Comparison of ENCODE assay signal across 8 cellular contexts in the genomic region with DNA sequence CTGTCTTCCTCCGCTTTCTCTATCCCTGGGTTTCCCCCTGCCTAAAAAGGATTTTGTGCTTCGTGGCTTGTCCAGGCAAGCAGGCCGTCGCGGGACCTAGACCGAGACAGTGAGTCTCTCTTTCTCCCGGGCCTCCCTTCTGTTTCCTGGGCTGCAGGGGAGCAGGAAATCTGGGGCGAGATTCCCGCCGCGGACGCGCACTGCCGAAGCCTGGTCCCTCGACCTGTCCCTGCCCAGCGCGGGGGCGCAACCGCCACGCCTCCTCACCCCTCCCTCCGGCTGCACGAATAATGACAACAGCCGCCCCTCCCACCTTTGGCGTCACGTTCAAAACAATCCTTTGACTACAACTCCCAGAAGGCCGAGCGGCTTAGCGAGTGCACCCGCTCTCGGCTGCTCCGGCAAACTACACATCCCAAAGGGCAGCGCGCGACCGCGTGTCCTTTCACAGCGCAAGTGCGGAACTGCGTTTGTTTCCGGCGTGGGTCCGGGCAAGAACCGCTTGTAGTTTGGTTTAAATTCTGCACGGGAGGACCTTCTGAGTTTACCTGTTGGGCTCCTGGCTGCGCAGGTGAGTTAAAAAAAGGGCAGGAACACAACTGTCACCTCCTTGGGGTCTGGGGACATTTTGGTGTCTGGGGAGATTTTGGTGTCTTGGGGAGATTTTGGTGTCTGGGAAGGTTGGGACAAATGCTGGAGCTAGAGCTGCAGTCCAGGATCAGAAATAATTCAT. TPM values are rescaled to one million over a fixed set of nuclear protein-coding genes. Genes with fewer than 3 reads are reported as not detected.
A peak's percentile ranks its signal among the peaks of the same experiment; 100 is the strongest.
DNase-seq lines count a peak whose midpoint lies in the region; ATAC-seq and TF ChIP-seq lines count a peak whose summit lies in the region.

A gene (plus strand): TSS at position 473 of the 733 bp plus-strand sequence. CDS start 1,715 bp downstream, outside the sequence.

- H2AFZ ChIP-seq in parathyroid adenoma, result peak within 1 kb of the TSS; percentile 88

- ATAC-seq in HG02759 (IDR thresholded peaks at IDR 0.05; ENCODE audit: unreplicated experiment) (peak; percentile 99), Right ventricle myocardium superior (ENCODE audit: poor library complexity) (peak; percentile 98)

- WGBS in transverse colon (ENCODE audit: low coverage in 1 of 2), 2 donors, result 1% methylated on average over 45 of the region's 45 CpGs; no CpG with 5 or more reads in 1 of the 2 donors

- peak within 1 kb of the TSS; percentile 74 for H3K27ac ChIP-seq in parathyroid adenoma
- peak within 1 kb of the TSS; percentile 82 to 93 (median 90) for H3K27ac ChIP-seq in transverse colon

- no peak within 1 kb of the TSS for H3K9ac ChIP-seq in parathyroid adenoma

- intact Hi-C loops in Right ventricle myocardium superior (cut with DNase I), result no loop called here
- intact Hi-C loops in transverse colon (cut with DNase I; ENCODE audit: low total_unique reads), result no loop called here

- DNase-seq in GM12864 (ENCODE audit: low read depth) (peak; percentile 97), NCI-H1417 (lab: John Stamatoyannopoulos, UW) (peak; percentile 98 to 100 (median 99)), SW 1271 (lab: John Stamatoyannopoulos, UW) (peak; percentile 94 to 98), Right ventricle myocardium superior (peak; percentile 100), transverse colon (peak; percentile 100)
- peak; percentile 99 for DNase-seq in activated naive CD8-positive, alpha-beta T cell treated with anti-CD3 and anti-CD28 coated beads, Interleukin-2, amount 50 U/mL, for 16 hours (ENCODE audit: low read depth, low spot score)

- H3K79me2 ChIP-seq in parathyroid adenoma, result peaks cover 2% of the 10 kb centered on the region

- H3K4me2 ChIP-seq in parathyroid adenoma (ENCODE audit: low read length), result peak within 1 kb of the TSS; percentile 86

- H3K4me1 ChIP-seq in parathyroid adenoma (no peaks in the 10 kb centered on the region), transverse colon (peaks cover 8 to 20% (median 16%) of the 10 kb centered on the region in 4 donors)

- H3K36me3 ChIP-seq in parathyroid adenoma (ENCODE audit: control insufficient read depth, insufficient read depth, low read length), result no peaks in the 10 kb centered on the region
- peaks cover 0 to 26% (median 6%) of the 10 kb centered on the region in 4 donors for H3K36me3 ChIP-seq in transverse colon

- TF ChIP-seq POLR2A in transverse colon (IDR thresholded peaks at IDR 0.05), result peak; percentile 76

- H3K9me3 ChIP-seq in parathyroid adenoma (ENCODE audit: control insufficient read depth, low read length) (no peaks in the 10 kb centered on the region), transverse colon (no peaks in the 10 kb centered on the region)

- TF ChIP-seq EP300 in transverse colon (IDR thresholded peaks at IDR 0.05; ENCODE audit: low read depth), result no peak

- in situ Hi-C loops in transverse colon (cut with MboI; ENCODE audit: low pct_ligation_motif_present in 1 of 4, low pct_unique_long_range_greater_than_20kb in 1 of 4, low sequenced_read_pairs in 3 of 4), result no loop called here

- TF ChIP-seq CTCF in GM12864 (IDR thresholded peaks at IDR 0.05; ENCODE audit: low read depth, low read length, missing control alignments) (no peak), parathyroid adenoma (IDR thresholded peaks at IDR 0.05) (no peak), transverse colon (IDR thresholded peaks at IDR 0.05) (no peak)

- peak within 1 kb of the TSS; percentile 88 for H3K4me3 ChIP-seq in GM12864 (ENCODE audit: low read depth, low read length)
- peak within 1 kb of the TSS; percentile 81 for H3K4me3 ChIP-seq in parathyroid adenoma (ENCODE audit: low read depth, low read length)
- peak within 1 kb of the TSS; percentile 46 to 61 (median 51) for H3K4me3 ChIP-seq in transverse colon

- H3K27me3 ChIP-seq in parathyroid adenoma (ENCODE audit: control insufficient read depth, insufficient read depth, low read length) (no peaks in the 10 kb centered on the region), transverse colon (no peaks in the 10 kb centered on the region)

RNA-seq across cellular contexts. Expression of the gene that starts here (rescaled TPM):
- total RNA-seq in Right ventricle myocardium superior (6.3 TPM), transverse colon (10 to 100 TPM in 2 of 4 donors, 1 to 10 TPM in 1, not detected in 1; 10.0 to 24.7 (median 11.6) TPM)

Comparison
In these comparisons a context has a peak if more than half of its experiments do, and no peak if none do; other contexts are left out.
1. Peak in every context shown above with its lines: DNase-seq, ATAC-seq, H3K4me3 ChIP-seq and H3K27ac ChIP-seq.